17 cellular contexts compared by ENCODE assay signal in the genomic region with DNA sequence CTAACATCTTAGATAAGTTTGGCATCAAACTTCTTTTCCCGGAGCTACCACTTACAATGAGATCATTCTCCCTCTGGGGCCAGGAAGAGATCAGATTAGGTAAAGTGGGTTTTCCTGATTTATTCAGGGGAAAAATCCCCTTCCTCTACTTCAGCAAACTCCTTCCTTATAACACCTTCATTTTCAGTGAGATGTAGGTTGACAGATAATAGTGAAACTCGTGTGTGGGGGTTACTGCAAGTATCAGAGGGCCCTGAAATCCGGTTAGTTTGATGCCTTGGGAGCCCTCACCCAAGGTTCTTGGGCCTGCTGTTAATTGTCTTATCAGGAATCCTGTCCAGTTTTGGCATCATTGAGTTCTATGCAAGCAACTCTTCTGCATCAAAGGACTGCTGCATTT.
DNase-seq lines count a peak whose midpoint lies in the region; ATAC-seq lines count a peak whose summit lies in the region.
"Had no signal": no experiment of that assay in that cellular context is flagged by ENCODE, and none has a peak within 500 bp of the region (broad histone marks: within the 10 kb centered on the region; RNA-seq: fewer than 3 reads in every experiment).

No MANE protein-coding gene starts in this region.

- DNase-seq in NCI-H526 (lab: John Stamatoyannopoulos, UW) (no peak), HUDEP-2 (lab: John Stamatoyannopoulos, UW; ENCODE audit: unreplicated experiment in 76 of 76) (no peak), NCI-H2029 (lab: John Stamatoyannopoulos, UW) (no peak)
- DNase-seq in activated effector memory CD4-positive, alpha-beta T cell treated with Interleukin-2 at 50 U/mL for 16 hours: no peak
- DNase-seq: activated CD8-positive, alpha-beta T cell treated with anti-CD3 and anti-CD28 coated beads for 36 hours; activated gamma-delta T cell; KBM-7; naive thymus-derived CD8-positive, alpha-beta T cell; NCI-H1436; NCI-H446 treated with DMSO at 0.1 percent for 48 hours; OCI-M1; SK-N-SH; stimulated activated CD4-positive, alpha-beta T cell treated with anti-CD3 and anti-CD28 coated beads, Interleukin-15, amount 100 ng/mL, for 24 hours had no signal

- ATAC-seq in GM18511 (IDR thresholded peaks at IDR 0.05; ENCODE audit: unreplicated experiment) (peak; percentile 79), GM19468 (IDR thresholded peaks at IDR 0.05; ENCODE audit: extremely low read depth, unreplicated experiment) (peak; percentile 60), HG02852 (IDR thresholded peaks at IDR 0.05; ENCODE audit: unreplicated experiment) (peak; percentile 88), HG03442 (IDR thresholded peaks at IDR 0.05; ENCODE audit: unreplicated experiment) (peak; percentile 81)
- ATAC-seq: activated CD8-positive, alpha-beta T cell treated with anti-CD3 and anti-CD28 coated beads for 36 hours; naive thymus-derived CD8-positive, alpha-beta T cell had no signal
